Comparison of ENCODE assay signal across 30 cellular contexts in the genomic region with DNA sequence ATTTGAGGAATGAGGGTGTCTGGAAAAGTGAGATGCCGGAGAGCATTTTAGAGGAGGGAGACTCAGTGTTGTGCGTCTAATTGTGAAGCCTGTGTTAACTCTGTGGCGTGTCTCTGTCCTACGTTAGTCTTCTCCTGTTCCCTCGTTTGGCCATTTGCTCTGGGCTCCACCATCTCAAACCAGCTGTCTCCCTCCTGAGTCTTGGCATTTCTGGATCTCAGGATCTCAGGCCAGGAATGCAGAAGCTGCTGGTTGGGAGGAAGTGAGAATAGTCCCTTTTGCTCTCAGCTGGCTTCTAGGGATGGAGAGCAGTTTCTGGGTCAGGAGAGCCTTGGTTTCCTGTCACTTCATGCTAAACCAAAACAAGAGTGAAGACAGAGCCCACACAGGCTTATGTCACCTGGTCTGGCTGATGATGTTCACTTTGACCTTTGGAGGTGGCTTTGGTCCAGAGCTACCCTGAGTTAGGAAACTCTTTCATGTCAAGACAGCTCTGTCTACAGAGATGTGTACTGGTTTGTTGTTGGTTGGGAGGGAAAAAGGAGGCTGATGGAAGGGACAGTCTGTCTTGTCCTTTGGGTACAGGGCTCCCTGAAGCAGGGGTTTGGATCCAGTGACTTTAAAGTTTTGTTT. TPM values are rescaled to one million over a fixed set of nuclear protein-coding genes. Genes with fewer than 3 reads are reported as not detected.
DNase-seq lines count a peak whose midpoint lies in the region; ATAC-seq, FAIRE-seq and TF ChIP-seq lines count a peak whose summit lies in the region.
"Had no signal": no experiment of that assay in that cellular context is flagged by ENCODE, and none has a peak within 500 bp of the region (broad histone marks: within the 10 kb centered on the region; RNA-seq: fewer than 3 reads in every experiment).

No MANE protein-coding gene starts in this region.

- TF ChIP-seq EP300 in HepG2 (IDR thresholded peaks at IDR 0.05; ENCODE audit: low read depth in 2 of 2, low read length in 2 of 2) (no peak), HepG2 (CRISPR knock-in tag; IDR thresholded peaks at IDR 0.05; ENCODE audit: borderline replicate concordance) (no peak)

- in situ Hi-C loops in HepG2 (cut with HindIII; ENCODE audit: extremely low pct_ligation_motif_present, low pct_unique_long_range_greater_than_20kb): no loop called here

- peaks cover 35% of the 10 kb centered on the region for H3K4me1 Mint-ChIP-seq in neural progenitor cell
- no peaks in the 10 kb centered on the region for H3K4me1 Mint-ChIP-seq in effector memory CD8-positive, alpha-beta T cell (ENCODE audit: low read depth in 2 of 2)
- H3K4me1 Mint-ChIP-seq: activated CD4-positive, alpha-beta T cell treated with anti-CD3 and anti-CD28 coated beads, Interleukin-2, amount 10 ng/mL, durations not matched to agents 24 days and 14 days; memory B cell; stimulated activated naive CD8-positive, alpha-beta T cell treated with anti-CD3 and anti-CD28 coated beads, Interleukin-15, amount 100 ng/mL, for 72 hours had no signal

- FAIRE-seq in HepG2 (lab: Jason Lieb, UNC): no peak
- FAIRE-seq: small intestine had no signal

- TF ChIP-seq POLR2A in right lobe of liver (IDR thresholded peaks at IDR 0.05): no peak
- TF ChIP-seq POLR2A in HepG2 (IDR thresholded peaks at IDR 0.05; ENCODE audit: insufficient read depth in 1 of 2, low read depth in 2 of 2, low read length in 2 of 2): no peak

- peak overlapping the region; percentile 76 for H3K27ac Mint-ChIP-seq in neural progenitor cell
- H3K27ac Mint-ChIP-seq in effector memory CD8-positive, alpha-beta T cell: no peak overlapping the region
- H3K27ac Mint-ChIP-seq: activated CD4-positive, alpha-beta T cell treated with anti-CD3 and anti-CD28 coated beads, Interleukin-2, amount 10 ng/mL, durations not matched to agents 24 days and 14 days; memory B cell; type B pancreatic cell had no signal

- POLR2A ChIA-PET in HepG2 (lab: Yijun Ruan, JAX): no interaction called here

- no peak overlapping the region for H3K4me3 Mint-ChIP-seq in neural progenitor cell
- H3K4me3 Mint-ChIP-seq in effector memory CD8-positive, alpha-beta T cell: no peak overlapping the region
- H3K4me3 Mint-ChIP-seq: activated CD4-positive, alpha-beta T cell treated with anti-CD3 and anti-CD28 coated beads, Interleukin-2, amount 10 ng/mL, durations not matched to agents 24 days and 14 days; memory B cell; stimulated activated naive CD8-positive, alpha-beta T cell treated with anti-CD3 and anti-CD28 coated beads, Interleukin-15, amount 100 ng/mL, for 72 hours; type B pancreatic cell had no signal

- DNase-seq in right lobe of liver: no peak
- DNase-seq in HepG2 (ENCODE audit: low spot score): no peak
- DNase-seq in ecto neural progenitor cell (ENCODE audit: low spot score): peak; percentile 21
- no peak for DNase-seq in neural progenitor cell (ENCODE audit: low spot score)
- DNase-seq in stimulated activated CD4-positive, alpha-beta T cell treated with anti-CD3 and anti-CD28 coated beads, Interleukin-2, amount 100 ng/mL, for 48 hours: no peak
- no peak for DNase-seq in central memory CD4-positive, alpha-beta T cell
- no peak for DNase-seq in effector memory CD8-positive, alpha-beta T cell
- DNase-seq in NCI-H1092 treated with DMSO at 0.1 percent for 48 hours (lab: John Stamatoyannopoulos, UW): no peak
- DNase-seq: ACHN; activated CD4-positive, alpha-beta T cell treated with anti-CD3 and anti-CD28 coated beads, Interleukin-2, amount 10 ng/mL, durations not matched to agents 24 days and 14 days; activated naive CD4-positive, alpha-beta T cell treated with Interleukin-2 at 50 U/mL for 16 hours; activated T-cell treated with anti-CD3 and anti-CD28 coated beads, Interleukin-2, amount 50 U/mL, for 48 hours; amniotic stem cell; COR-L47; GF-D8; kidney glomerular epithelial cell; NCI-H2029; NCI-H526; psoas muscle; SIG-M5; small intestine; stimulated activated CD8-positive, alpha-beta memory T cell treated with anti-CD3 and anti-CD28 coated beads, Interleukin-4, amount 100 ng/mL, for 48 hours; stimulated activated naive CD8-positive, alpha-beta T cell treated with anti-CD3 and anti-CD28 coated beads, Interleukin-15, amount 100 ng/mL, for 72 hours; SW 1271; T-helper 9 cell had no signal

- no peaks in the 10 kb centered on the region for H3K9me3 Mint-ChIP-seq in neural progenitor cell
- no peaks in the 10 kb centered on the region for H3K9me3 Mint-ChIP-seq in effector memory CD8-positive, alpha-beta T cell
- H3K9me3 Mint-ChIP-seq: activated CD4-positive, alpha-beta T cell treated with anti-CD3 and anti-CD28 coated beads, Interleukin-2, amount 10 ng/mL, durations not matched to agents 24 days and 14 days; memory B cell; stimulated activated naive CD8-positive, alpha-beta T cell treated with anti-CD3 and anti-CD28 coated beads, Interleukin-15, amount 100 ng/mL, for 72 hours; type B pancreatic cell had no signal

- no peaks in the 10 kb centered on the region for H3K36me3 Mint-ChIP-seq in neural progenitor cell
- no peaks in the 10 kb centered on the region for H3K36me3 Mint-ChIP-seq in effector memory CD8-positive, alpha-beta T cell (ENCODE audit: insufficient read depth)
- H3K36me3 Mint-ChIP-seq: memory B cell, type B pancreatic cell had no signal

- H3K4me1 ChIP-seq in right lobe of liver: no peaks in the 10 kb centered on the region
- H3K4me1 ChIP-seq in HepG2 (ENCODE audit: insufficient read depth, low read length): no peaks in the 10 kb centered on the region
- peaks cover 7% of the 10 kb centered on the region for H3K4me1 ChIP-seq in neural progenitor cell
- H3K4me1 ChIP-seq: HAP-1 had no signal

- H3K27me3 ChIP-seq in right lobe of liver: no peaks in the 10 kb centered on the region
- peaks cover 2 to 22% of the 10 kb centered on the region in 2 experiments; a peak in 4 of 5 replicates for H3K27me3 ChIP-seq in HepG2 (ENCODE audit: control insufficient read depth in 1 of 2, insufficient read depth in 2 of 2, low read length in 2 of 2)
- H3K27me3 ChIP-seq in neural progenitor cell: no peaks in the 10 kb centered on the region

- no peaks in the 10 kb centered on the region for H3F3A ChIP-seq in neural progenitor cell (ENCODE audit: low read depth)

- H3K9ac ChIP-seq in HepG2 (ENCODE audit: insufficient read depth, low read depth, low read length) (no peak overlapping the region), neural progenitor cell (no peak overlapping the region)

- H3K27ac ChIP-seq in right lobe of liver (no peak overlapping the region), HepG2 (ENCODE audit: extremely low read length, insufficient read depth, low read length) (no peak overlapping the region), neural progenitor cell (no peak overlapping the region)
- H3K27ac ChIP-seq: neutrophil, psoas muscle, VCaP had no signal

- no peaks in the 10 kb centered on the region for H3K9me3 ChIP-seq in right lobe of liver
- H3K9me3 ChIP-seq in HepG2 (ENCODE audit: low read length): no peaks in the 10 kb centered on the region
- no peaks in the 10 kb centered on the region for H3K9me3 ChIP-seq in neural progenitor cell (ENCODE audit: low read depth)
- H3K9me3 ChIP-seq: HAP-1, neutrophil, psoas muscle had no signal

- ATAC-seq in right lobe of liver: peak in 3 of 4 donors; percentile 31 to 74 (median 74)
- ATAC-seq in HepG2: no peak
- ATAC-seq in effector memory CD8-positive, alpha-beta T cell (replicated peaks): no peak
- ATAC-seq: psoas muscle; stimulated activated naive CD8-positive, alpha-beta T cell treated with anti-CD3 and anti-CD28 coated beads, Interleukin-15, amount 100 ng/mL, for 72 hours had no signal

- TF ChIP-seq RAD21 in HepG2 (CRISPR knock-in tag; IDR thresholded peaks at IDR 0.05): no peak

- H3K36me3 ChIP-seq in right lobe of liver: no peaks in the 10 kb centered on the region
- no peaks in the 10 kb centered on the region for H3K36me3 ChIP-seq in HepG2 (replicated peaks in 1 of 2; ENCODE audit: control insufficient read depth in 1 of 2, insufficient read depth in 2 of 2, low read length in 2 of 2)
- H3K36me3 ChIP-seq in neural progenitor cell: no peaks in the 10 kb centered on the region
- H3K36me3 ChIP-seq: HAP-1, neutrophil had no signal

- H3K27me3 Mint-ChIP-seq in neural progenitor cell (ENCODE audit: insufficient read depth, low read depth): peaks cover 14% of the 10 kb centered on the region
- H3K27me3 Mint-ChIP-seq in effector memory CD8-positive, alpha-beta T cell: peaks cover 15 to 74% of the 10 kb centered on the region in 2 donors
- H3K27me3 Mint-ChIP-seq: stimulated activated naive CD8-positive, alpha-beta T cell treated with anti-CD3 and anti-CD28 coated beads, Interleukin-15, amount 100 ng/mL, for 72 hours had no signal

- H3K4me2 ChIP-seq in HepG2 (ENCODE audit: low read depth, low read length) (no peak overlapping the region), neural progenitor cell (no peak overlapping the region)

- intact Hi-C loops in right lobe of liver (cut with DNase I): no loop called here
- intact Hi-C loops in HepG2 (cut with micrococcal nuclease; ENCODE audit: unreplicated experiment): no loop called here

- no TSS peak for BruUV-seq in HepG2 (replicated peaks; lab: Mats Ljungman, UMichigan)

- H3K4me3 ChIP-seq in right lobe of liver (no peak overlapping the region), HepG2 (replicated peaks in 1 of 3; ENCODE audit: insufficient read depth in 1 of 3, low read depth in 2 of 3, low read length in 3 of 3) (no peak overlapping the region), neural progenitor cell (no peak overlapping the region)
- H3K4me3 ChIP-seq: HAP-1, psoas muscle had no signal

- H3K79me2 ChIP-seq in HepG2 (ENCODE audit: insufficient read depth, low read length) (no peaks in the 10 kb centered on the region), neural progenitor cell (ENCODE audit: low read depth) (no peaks in the 10 kb centered on the region)

- no peaks in the 10 kb centered on the region for H4K20me1 ChIP-seq in HepG2 (ENCODE audit: insufficient read depth, low read length)
- no peaks in the 10 kb centered on the region for H4K20me1 ChIP-seq in neural progenitor cell (ENCODE audit: low read depth)

- 93% methylated on average over 2 of the region's 5 CpGs for WGBS in right lobe of liver (ENCODE audit: insufficient coverage, low coverage, low lambda C conversion rate, missing lambda C conversion rate)
- 11% methylated on average over 5 of the region's 5 CpGs for WGBS in HepG2 (ENCODE audit: low lambda C conversion rate)

- CTCF ChIA-PET in HepG2 (lab: Yijun Ruan, JAX; ENCODE audit: low intra/inter-chr PET ratio, low total read pairs): no interaction called here

- TF ChIP-seq CTCF in right lobe of liver (IDR thresholded peaks at IDR 0.05): no peak
- TF ChIP-seq CTCF in HepG2 (CRISPR knock-in tag; IDR thresholded peaks at IDR 0.05): no peak
- no peak for TF ChIP-seq CTCF in neural progenitor cell (IDR thresholded peaks at IDR 0.05)

- H2AFZ ChIP-seq in HepG2 (ENCODE audit: low read length): no peak overlapping the region
- H2AFZ ChIP-seq in neural progenitor cell (replicated peaks): no peak overlapping the region

RNA-seq across cellular contexts. Expression of a gene that starts 0.9 kb away (rescaled TPM):
- total RNA-seq in right lobe of liver (1 to 10 TPM; 3.2 to 7.8 (median 5.6) TPM), HepG2 (2016; rRNA removed; fragmentation: Illumina TruSeq; extraction: Trizol) (not detected in 2 replicates), neural progenitor cell (ENCODE audit: low replicate concordance) (2.5 and 3.7 TPM in 2 replicates)
- not detected in 2 replicates for total RNA-seq in HepG2 (2016; cell fraction: cytosol; rRNA removed; fragmentation: Illumina TruSeq; extraction: Trizol; ENCODE audit: low read depth)
- total RNA-seq in HepG2 (2016; cell fraction: insoluble cytoplasmic fraction; rRNA removed; fragmentation: Illumina TruSeq; extraction: Trizol): not detected in 2 replicates
- not detected in 2 replicates for total RNA-seq in HepG2 (2016; cell fraction: membrane; rRNA removed; fragmentation: Illumina TruSeq; extraction: Trizol)
- not detected in 2 replicates for total RNA-seq in HepG2 (2016; cell fraction: nucleus; rRNA removed; fragmentation: Illumina TruSeq; extraction: Trizol)
- not detected in 2 replicates for polyA plus RNA-seq in HepG2 (2011; rRNA removed)
- polyA plus RNA-seq in HepG2 (2011; cell fraction: cytosol; rRNA removed): 0.03 TPM in 1 of 2 replicates, not detected in the other
- not detected in 2 replicates for polyA plus RNA-seq in HepG2 (2011; cell fraction: nucleus; rRNA removed)
- 0.04 TPM in 2 replicates for polyA plus RNA-seq in HepG2 (2012)
- polyA plus RNA-seq in HepG2 (2016; cell fraction: cytosol; fragmentation: Illumina TruSeq; extraction: Trizol; ENCODE audit: low read depth): not detected in 2 replicates
- not detected in 2 replicates for polyA plus RNA-seq in HepG2 (2016; cell fraction: insoluble cytoplasmic fraction; fragmentation: Illumina TruSeq; extraction: Trizol; ENCODE audit: low read depth)
- not detected in 2 replicates for polyA plus RNA-seq in HepG2 (2016; cell fraction: membrane; fragmentation: Illumina TruSeq; extraction: Trizol; ENCODE audit: low read depth)
- not detected in 2 replicates for polyA plus RNA-seq in HepG2 (2016; cell fraction: nucleus; fragmentation: Illumina TruSeq; extraction: Trizol; ENCODE audit: insufficient read depth, low read depth)
- not detected in 2 replicates for polyA minus RNA-seq in HepG2 (2011; rRNA and poly(A)+ RNA removed; ENCODE audit: low replicate concordance)
- polyA minus RNA-seq in HepG2 (2011; cell fraction: cytosol; rRNA and poly(A)+ RNA removed): not detected in 2 replicates
- under 0.01 TPM in 1 of 2 replicates, not detected in the other for polyA minus RNA-seq in HepG2 (2011; cell fraction: nucleus; rRNA and poly(A)+ RNA removed)

Comparison
In these comparisons a context has a peak if more than half of its experiments do, and no peak if none do; other contexts are left out.
1. ATAC-seq: peak in right lobe of liver (3 of 4); none in HepG2 (single experiment) and effector memory CD8-positive, alpha-beta T cell (single experiment).